In genomic region chr16:24863582-24864437, GRCh38 we compare ENCODE assay signal across 1 cellular context.
TF ChIP-seq lines count a peak whose summit lies in the region.

No MANE protein-coding gene starts in this region.

TF ChIP-seq in GM23338, 12 proteins besides CTCF, POLR2A, EP300 and RAD21 (continued from another document):
- TF ChIP-seq, protein P1, sequence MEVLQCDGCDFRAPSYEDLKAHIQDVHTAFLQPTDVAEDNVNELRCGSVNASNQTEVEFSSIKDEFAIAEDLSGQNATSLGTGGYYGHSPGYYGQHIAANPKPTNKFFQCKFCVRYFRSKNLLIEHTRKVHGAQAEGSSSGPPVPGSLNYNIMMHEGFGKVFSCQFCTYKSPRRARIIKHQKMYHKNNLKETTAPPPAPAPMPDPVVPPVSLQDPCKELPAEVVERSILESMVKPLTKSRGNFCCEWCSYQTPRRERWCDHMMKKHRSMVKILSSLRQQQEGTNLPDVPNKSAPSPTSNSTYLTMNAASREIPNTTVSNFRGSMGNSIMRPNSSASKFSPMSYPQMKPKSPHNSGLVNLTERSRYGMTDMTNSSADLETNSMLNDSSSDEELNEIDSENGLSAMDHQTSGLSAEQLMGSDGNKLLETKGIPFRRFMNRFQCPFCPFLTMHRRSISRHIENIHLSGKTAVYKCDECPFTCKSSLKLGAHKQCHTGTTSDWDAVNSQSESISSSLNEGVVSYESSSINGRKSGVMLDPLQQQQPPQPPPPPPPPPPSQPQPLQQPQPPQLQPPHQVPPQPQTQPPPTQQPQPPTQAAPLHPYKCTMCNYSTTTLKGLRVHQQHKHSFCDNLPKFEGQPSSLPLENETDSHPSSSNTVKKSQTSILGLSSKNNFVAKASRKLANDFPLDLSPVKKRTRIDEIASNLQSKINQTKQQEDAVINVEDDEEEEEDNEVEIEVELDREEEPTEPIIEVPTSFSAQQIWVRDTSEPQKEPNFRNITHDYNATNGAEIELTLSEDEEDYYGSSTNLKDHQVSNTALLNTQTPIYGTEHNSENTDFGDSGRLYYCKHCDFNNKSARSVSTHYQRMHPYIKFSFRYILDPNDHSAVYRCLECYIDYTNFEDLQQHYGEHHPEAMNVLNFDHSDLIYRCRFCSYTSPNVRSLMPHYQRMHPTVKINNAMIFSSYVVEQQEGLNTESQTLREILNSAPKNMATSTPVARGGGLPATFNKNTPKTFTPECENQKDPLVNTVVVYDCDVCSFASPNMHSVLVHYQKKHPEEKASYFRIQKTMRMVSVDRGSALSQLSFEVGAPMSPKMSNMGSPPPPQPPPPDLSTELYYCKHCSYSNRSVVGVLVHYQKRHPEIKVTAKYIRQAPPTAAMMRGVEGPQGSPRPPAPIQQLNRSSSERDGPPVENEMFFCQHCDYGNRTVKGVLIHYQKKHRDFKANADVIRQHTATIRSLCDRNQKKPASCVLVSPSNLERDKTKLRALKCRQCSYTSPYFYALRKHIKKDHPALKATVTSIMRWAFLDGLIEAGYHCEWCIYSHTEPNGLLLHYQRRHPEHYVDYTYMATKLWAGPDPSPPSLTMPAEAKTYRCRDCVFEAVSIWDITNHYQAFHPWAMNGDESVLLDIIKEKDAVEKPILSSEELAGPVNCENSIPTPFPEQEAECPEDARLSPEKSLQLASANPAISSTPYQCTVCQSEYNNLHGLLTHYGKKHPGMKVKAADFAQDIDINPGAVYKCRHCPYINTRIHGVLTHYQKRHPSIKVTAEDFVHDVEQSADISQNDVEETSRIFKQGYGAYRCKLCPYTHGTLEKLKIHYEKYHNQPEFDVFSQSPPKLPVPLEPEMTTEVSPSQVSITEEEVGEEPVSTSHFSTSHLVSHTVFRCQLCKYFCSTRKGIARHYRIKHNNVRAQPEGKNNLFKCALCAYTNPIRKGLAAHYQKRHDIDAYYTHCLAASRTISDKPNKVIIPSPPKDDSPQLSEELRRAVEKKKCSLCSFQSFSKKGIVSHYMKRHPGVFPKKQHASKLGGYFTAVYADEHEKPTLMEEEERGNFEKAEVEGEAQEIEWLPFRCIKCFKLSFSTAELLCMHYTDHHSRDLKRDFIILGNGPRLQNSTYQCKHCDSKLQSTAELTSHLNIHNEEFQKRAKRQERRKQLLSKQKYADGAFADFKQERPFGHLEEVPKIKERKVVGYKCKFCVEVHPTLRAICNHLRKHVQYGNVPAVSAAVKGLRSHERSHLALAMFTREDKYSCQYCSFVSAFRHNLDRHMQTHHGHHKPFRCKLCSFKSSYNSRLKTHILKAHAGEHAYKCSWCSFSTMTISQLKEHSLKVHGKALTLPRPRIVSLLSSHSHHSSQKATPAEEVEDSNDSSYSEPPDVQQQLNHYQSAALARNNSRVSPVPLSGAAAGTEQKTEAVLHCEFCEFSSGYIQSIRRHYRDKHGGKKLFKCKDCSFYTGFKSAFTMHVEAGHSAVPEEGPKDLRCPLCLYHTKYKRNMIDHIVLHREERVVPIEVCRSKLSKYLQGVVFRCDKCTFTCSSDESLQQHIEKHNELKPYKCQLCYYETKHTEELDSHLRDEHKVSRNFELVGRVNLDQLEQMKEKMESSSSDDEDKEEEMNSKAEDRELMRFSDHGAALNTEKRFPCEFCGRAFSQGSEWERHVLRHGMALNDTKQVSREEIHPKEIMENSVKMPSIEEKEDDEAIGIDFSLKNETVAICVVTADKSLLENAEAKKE (CRISPR knock-in tag; IDR thresholded peaks at IDR 0.05), result no peak
- TF ChIP-seq NANOG (IDR thresholded peaks at IDR 0.05; ENCODE audit: borderline replicate concordance), result no peak
- no peak for TF ChIP-seq JUNB (IDR thresholded peaks at IDR 0.05; ENCODE audit: unreplicated experiment)
- no peak for TF ChIP-seq CREB1 (CRISPR knock-in tag; IDR thresholded peaks at IDR 0.05; ENCODE audit: low read depth)
- TF ChIP-seq EZH2 (IDR thresholded peaks at IDR 0.05; ENCODE audit: low read depth, unreplicated experiment), result no peak
- TF ChIP-seq, protein P2, sequence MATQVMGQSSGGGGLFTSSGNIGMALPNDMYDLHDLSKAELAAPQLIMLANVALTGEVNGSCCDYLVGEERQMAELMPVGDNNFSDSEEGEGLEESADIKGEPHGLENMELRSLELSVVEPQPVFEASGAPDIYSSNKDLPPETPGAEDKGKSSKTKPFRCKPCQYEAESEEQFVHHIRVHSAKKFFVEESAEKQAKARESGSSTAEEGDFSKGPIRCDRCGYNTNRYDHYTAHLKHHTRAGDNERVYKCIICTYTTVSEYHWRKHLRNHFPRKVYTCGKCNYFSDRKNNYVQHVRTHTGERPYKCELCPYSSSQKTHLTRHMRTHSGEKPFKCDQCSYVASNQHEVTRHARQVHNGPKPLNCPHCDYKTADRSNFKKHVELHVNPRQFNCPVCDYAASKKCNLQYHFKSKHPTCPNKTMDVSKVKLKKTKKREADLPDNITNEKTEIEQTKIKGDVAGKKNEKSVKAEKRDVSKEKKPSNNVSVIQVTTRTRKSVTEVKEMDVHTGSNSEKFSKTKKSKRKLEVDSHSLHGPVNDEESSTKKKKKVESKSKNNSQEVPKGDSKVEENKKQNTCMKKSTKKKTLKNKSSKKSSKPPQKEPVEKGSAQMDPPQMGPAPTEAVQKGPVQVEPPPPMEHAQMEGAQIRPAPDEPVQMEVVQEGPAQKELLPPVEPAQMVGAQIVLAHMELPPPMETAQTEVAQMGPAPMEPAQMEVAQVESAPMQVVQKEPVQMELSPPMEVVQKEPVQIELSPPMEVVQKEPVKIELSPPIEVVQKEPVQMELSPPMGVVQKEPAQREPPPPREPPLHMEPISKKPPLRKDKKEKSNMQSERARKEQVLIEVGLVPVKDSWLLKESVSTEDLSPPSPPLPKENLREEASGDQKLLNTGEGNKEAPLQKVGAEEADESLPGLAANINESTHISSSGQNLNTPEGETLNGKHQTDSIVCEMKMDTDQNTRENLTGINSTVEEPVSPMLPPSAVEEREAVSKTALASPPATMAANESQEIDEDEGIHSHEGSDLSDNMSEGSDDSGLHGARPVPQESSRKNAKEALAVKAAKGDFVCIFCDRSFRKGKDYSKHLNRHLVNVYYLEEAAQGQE (IDR thresholded peaks at IDR 0.05; ENCODE audit: unreplicated experiment), result no peak
